In genomic region chr16:54654429-54654828, GRCh38 we compare ENCODE assay signal across 14 cellular contexts.
DNase-seq lines count a peak whose midpoint lies in the region; ATAC-seq and TF ChIP-seq lines count a peak whose summit lies in the region.
"Had no signal": no experiment of that assay in that cellular context is flagged by ENCODE, and none has a peak within 500 bp of the region (broad histone marks: within the 10 kb centered on the region; RNA-seq: fewer than 3 reads in every experiment).

No MANE protein-coding gene starts in this region.

- POLR2A ChIA-PET in RWPE1 (lab: Yijun Ruan, JAX; ENCODE audit: low non-redundant PET): no interaction called here

- H3K36me3 Mint-ChIP-seq in brain: no peaks in the 10 kb centered on the region
- no peaks in the 10 kb centered on the region for H3K36me3 Mint-ChIP-seq in nephron progenitor cell (ENCODE audit: low read depth)

- H3K27ac ChIP-seq in RWPE1: no peak overlapping the region

- H3K9me3 Mint-ChIP-seq in brain (peaks cover 3 to 9% (median 4%) of the 10 kb centered on the region in 5 experiments), nephron progenitor cell (no peaks in the 10 kb centered on the region)
- H3K9me3 Mint-ChIP-seq: activated T-helper 1 cell treated with anti-CD3 and anti-CD28 coated beads, Interleukin-12 subunit alpha, Interleukin-12 subunit beta, Interleukin-2, Interleukin-4 antibody, amounts not matched to agents 30 ng/mL and 10 ng/mL and 1 ng/mL, durations not matched to agents 14 hours and 24 hours and 36 hours had no signal

- in situ Hi-C loops in GM13977 (cut with MboI; ENCODE audit: low pct_unique_long_range_greater_than_20kb, low sequenced_read_pairs, unreplicated experiment): no loop called here

- H3K27me3 Mint-ChIP-seq in brain (peaks cover 75% of the 10 kb centered on the region), nephron progenitor cell (ENCODE audit: low read depth, poor library complexity) (peaks cover 18% of the 10 kb centered on the region)

- TF ChIP-seq CTCF in brain (conservative IDR thresholded peaks at IDR 0.05): no peak
- TF ChIP-seq CTCF in nephron progenitor cell (IDR thresholded peaks at IDR 0.05): no peak
- no peak for TF ChIP-seq CTCF in GM13977 (IDR thresholded peaks at IDR 0.05; ENCODE audit: extremely low read depth, insufficient read depth, missing control alignments)
- TF ChIP-seq CTCF in RWPE1 (conservative IDR thresholded peaks at IDR 0.05; ENCODE audit: low read depth): no peak

- H3K4me3 Mint-ChIP-seq in brain: peak overlapping the region; percentile 47 to 77 (median 72)
- H3K4me3 Mint-ChIP-seq in nephron progenitor cell: peak overlapping the region; percentile 69
- H3K4me3 Mint-ChIP-seq: activated T-helper 1 cell treated with anti-CD3 and anti-CD28 coated beads, Interleukin-12 subunit alpha, Interleukin-12 subunit beta, Interleukin-2, Interleukin-4 antibody, amounts not matched to agents 30 ng/mL and 10 ng/mL and 1 ng/mL, durations not matched to agents 14 hours and 24 hours and 36 hours had no signal

- CTCF ChIA-PET in RWPE1 (lab: Yijun Ruan, JAX): interaction anchor here (1.1 kb wide), 1 partner anchor 695 kb away, joined by 3 read pairs; no protein-coding TSS in a partner anchor

- peaks cover 77% of the 10 kb centered on the region for H3K4me1 Mint-ChIP-seq in brain
- H3K4me1 Mint-ChIP-seq in nephron progenitor cell: peaks cover 82% of the 10 kb centered on the region

- DNase-seq in DMS79 (lab: John Stamatoyannopoulos, UW) (peak; percentile 67), NCI-H1417 treated with DMSO at 0.1 percent for 48 hours (lab: John Stamatoyannopoulos, UW) (peak; percentile 13), nephron progenitor cell (peak; percentile 38), GM13977 (ENCODE audit: low spot score) (no peak), mucosa of gallbladder (ENCODE audit: low spot score) (no peak), RWPE1 (ENCODE audit: low spot score) (no peak)
- DNase-seq: activated CD4-positive, alpha-beta T cell treated with anti-CD3 and anti-CD28 coated beads, Interleukin-2, amount 50 U/mL, for 48 hours; amniotic stem cell; mesenchymal stem cell; posterior cingulate gyrus; SIG-M5 had no signal

- peak overlapping the region in 3 of 5 experiments; percentile 52 to 87 (median 61) for H3K27ac Mint-ChIP-seq in brain
- no peak overlapping the region for H3K27ac Mint-ChIP-seq in nephron progenitor cell
- H3K27ac Mint-ChIP-seq: activated T-helper 1 cell treated with anti-CD3 and anti-CD28 coated beads, Interleukin-12 subunit alpha, Interleukin-12 subunit beta, Interleukin-2, Interleukin-4 antibody, amounts not matched to agents 30 ng/mL and 10 ng/mL and 1 ng/mL, durations not matched to agents 14 hours and 24 hours and 36 hours had no signal

- no peak for ATAC-seq in GM21381 (IDR thresholded peaks at IDR 0.05; ENCODE audit: unreplicated experiment)

Comparison
In these comparisons a context has a peak if more than half of its experiments do, and no peak if none do; other contexts are left out.
1. DNase-seq: peak in DMS79 (single experiment), NCI-H1417 treated with DMSO at 0.1 percent for 48 hours (single experiment) and nephron progenitor cell (single experiment); none in GM13977 (single experiment), mucosa of gallbladder (single experiment) and RWPE1 (single experiment).